Comparison of ENCODE assay signal across 23 cellular contexts in the genomic region with DNA sequence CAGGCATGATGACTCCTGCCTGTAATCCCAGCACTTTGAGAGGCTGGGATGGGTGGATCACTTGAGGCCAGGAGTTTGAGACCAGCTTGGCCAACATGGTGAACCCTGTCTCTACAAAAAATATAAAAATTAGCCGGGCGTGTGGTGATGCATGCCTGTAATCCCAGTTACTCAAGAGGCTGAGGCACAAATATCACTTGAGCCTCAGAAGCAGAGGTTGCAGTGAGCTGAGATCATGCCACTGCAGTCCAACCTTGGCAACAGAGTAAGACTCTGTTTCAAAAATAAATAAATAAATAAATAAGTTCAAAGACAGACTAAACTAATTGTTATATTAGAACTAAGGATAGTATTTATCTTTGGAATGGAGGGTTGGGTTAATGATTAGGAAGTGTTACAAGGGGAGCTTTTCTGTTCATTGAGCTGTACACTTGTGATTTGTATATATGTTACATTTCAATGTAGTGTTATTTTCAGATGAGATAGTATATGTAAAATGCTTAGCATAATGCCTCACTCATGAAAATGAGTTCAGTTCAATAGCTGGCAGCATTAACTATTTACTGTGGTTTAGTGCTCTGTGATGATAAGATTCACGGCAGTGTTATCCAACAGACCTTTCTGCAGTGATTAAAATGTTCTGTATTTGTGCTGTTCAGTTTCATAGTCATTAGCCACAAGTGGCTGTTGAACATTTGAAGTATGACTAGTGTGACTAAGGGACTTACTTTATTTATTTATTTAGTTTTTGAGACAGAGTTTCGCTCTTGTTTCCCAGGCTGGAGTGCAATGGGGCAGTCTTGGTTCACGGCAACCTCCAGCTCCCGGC. TPM values are rescaled to one million over a fixed set of nuclear protein-coding genes. Genes with fewer than 3 reads are reported as not detected.
DNase-seq lines count a peak whose midpoint lies in the region; ATAC-seq, FAIRE-seq and TF ChIP-seq lines count a peak whose summit lies in the region.
"Had no signal": no experiment of that assay in that cellular context is flagged by ENCODE, and none has a peak within 500 bp of the region (broad histone marks: within the 10 kb centered on the region; RNA-seq: fewer than 3 reads in every experiment).

No MANE protein-coding gene starts in this region.

- H2BK5ac ChIP-seq in mesendoderm (ENCODE audit: low read length): no peak overlapping the region

- no peak overlapping the region for H3K56ac ChIP-seq in mesendoderm (ENCODE audit: low read length)

- peak overlapping the region; percentile 41 for H3K18ac ChIP-seq in mesendoderm (ENCODE audit: low read length)

- no peak overlapping the region for H2AK5ac ChIP-seq in mesendoderm (ENCODE audit: low read length)

- H3K36me3 ChIP-seq in fibroblast of lung (ENCODE audit: control insufficient read depth, insufficient read depth, low read length): no peaks in the 10 kb centered on the region
- no peaks in the 10 kb centered on the region for H3K36me3 ChIP-seq in mesendoderm (ENCODE audit: control insufficient read depth, insufficient read depth, low read length)
- H3K36me3 ChIP-seq in colonic mucosa: no peaks in the 10 kb centered on the region
- H3K36me3 ChIP-seq: uterus had no signal

- H3K27me3 ChIP-seq in fibroblast of lung (ENCODE audit: control insufficient read depth, insufficient read depth, low read length): no peaks in the 10 kb centered on the region
- no peaks in the 10 kb centered on the region for H3K27me3 ChIP-seq in mesendoderm (ENCODE audit: insufficient read depth, low read length, poor library complexity)
- no peaks in the 10 kb centered on the region for H3K27me3 ChIP-seq in colonic mucosa
- H3K27me3 ChIP-seq: uterus had no signal

- H2AFZ ChIP-seq in fibroblast of lung (ENCODE audit: low read length): no peak overlapping the region

- H3K4ac ChIP-seq in mesendoderm (ENCODE audit: low read depth, low read length): no peak overlapping the region

- no peak overlapping the region for H3K23ac ChIP-seq in mesendoderm (ENCODE audit: low read length)

- H3K9me3 ChIP-seq in fibroblast of lung (ENCODE audit: control insufficient read depth, insufficient read depth, low read depth, low read length): no peaks in the 10 kb centered on the region
- H3K9me3 ChIP-seq in colonic mucosa: no peaks in the 10 kb centered on the region
- H3K9me3 ChIP-seq: Caco-2, uterus had no signal

- no peaks in the 10 kb centered on the region for H3K79me1 ChIP-seq in mesendoderm (ENCODE audit: low read length)

- H4K20me1 ChIP-seq in fibroblast of lung (ENCODE audit: control insufficient read depth, extremely low read depth, insufficient read depth, low read length): no peaks in the 10 kb centered on the region

- intact Hi-C loops in colonic mucosa (cut with DNase I): no loop called here

- TF ChIP-seq CTCF in AG10803 (conservative IDR thresholded peaks at IDR 0.05; ENCODE audit: low read length) (no peak), fibroblast of lung (conservative IDR thresholded peaks at IDR 0.05 in 1 of 2, IDR thresholded peaks at IDR 0.05 in 1 of 2; ENCODE audit: low read depth in 1 of 2, low read length in 2 of 2) (no peak), colonic mucosa (IDR thresholded peaks at IDR 0.05) (no peak)

- H3K4me1 ChIP-seq in fibroblast of lung (ENCODE audit: control insufficient read depth, extremely low read depth, insufficient read depth, low read length) (peaks cover 7% of the 10 kb centered on the region), mesendoderm (ENCODE audit: control insufficient read depth, low read depth, low read length) (peaks cover 2% of the 10 kb centered on the region), colonic mucosa (no peaks in the 10 kb centered on the region)

- H3K9ac ChIP-seq in fibroblast of lung (ENCODE audit: insufficient read depth, low read length) (no peak overlapping the region), mesendoderm (ENCODE audit: low read length) (no peak overlapping the region), colonic mucosa (ENCODE audit: low read depth in 2 of 2, low read length in 2 of 2) (no peak overlapping the region)

- no peak overlapping the region for H2BK15ac ChIP-seq in mesendoderm (replicated peaks; ENCODE audit: low read depth)

- no peak overlapping the region for H3K4me2 ChIP-seq in fibroblast of lung (ENCODE audit: extremely low read depth, insufficient read depth, low read length)
- no peak overlapping the region for H3K4me2 ChIP-seq in mesendoderm (ENCODE audit: low read length)

- H2BK120ac ChIP-seq in mesendoderm (ENCODE audit: low read depth, low read length): no peak overlapping the region

- no peak overlapping the region for H4K8ac ChIP-seq in mesendoderm (ENCODE audit: low read depth, low read length)

- H3K4me3 ChIP-seq in AG10803 (ENCODE audit: low read length): no peak overlapping the region
- no peak overlapping the region for H3K4me3 ChIP-seq in fibroblast of lung (replicated peaks in 1 of 4; ENCODE audit: control extremely low read depth in 1 of 4, insufficient read depth in 1 of 4, low read depth in 3 of 4, low read length in 4 of 4)
- no peak overlapping the region for H3K4me3 ChIP-seq in mesendoderm (ENCODE audit: low read length)
- no peak overlapping the region for H3K4me3 ChIP-seq in colonic mucosa
- H3K4me3 ChIP-seq: lung, skin epidermis, uterus had no signal

- no peak for FAIRE-seq in frontal cortex (lab: Jason Lieb, UNC)
- FAIRE-seq: endometrium had no signal

- peaks cover 2% of the 10 kb centered on the region for H3K79me2 ChIP-seq in fibroblast of lung (ENCODE audit: control insufficient read depth, insufficient read depth, low read length)
- no peaks in the 10 kb centered on the region for H3K79me2 ChIP-seq in mesendoderm (ENCODE audit: control insufficient read depth, insufficient read depth, low read length)

- H3K27ac ChIP-seq in fibroblast of lung (ENCODE audit: insufficient read depth, low read length) (no peak overlapping the region), mesendoderm (ENCODE audit: low read depth, low read length) (no peak overlapping the region), colonic mucosa (no peak overlapping the region)
- H3K27ac ChIP-seq: skin epidermis had no signal

- no CpG with 5 or more reads among the region's 6 CpGs for WGBS in mesendoderm (ENCODE audit: extremely low coverage, insufficient coverage, low lambda C conversion rate)

- DNase-seq in AG10803 (ENCODE audit: low read depth) (peak; percentile 57), M059J (ENCODE audit: low read depth) (peak; percentile 85), fibroblast of lung (ENCODE audit: low read depth in 2 of 2) (peak; percentile 51 to 93), mesendoderm (no peak), frontal cortex (ENCODE audit: low spot score in 2 of 2) (no peak), NCI-H1105 treated with DMSO at 0.1 percent for 48 hours (lab: John Stamatoyannopoulos, UW) (no peak), colonic mucosa (no peak)
- DNase-seq: activated B cell treated with CpG ODN at 0.5 μM for 24 hours; activated CD8-positive, alpha-beta memory T cell treated with anti-CD3 and anti-CD28 coated beads, Interleukin-2, amount 10 ng/mL, durations not matched to agents 7 days and 5 days; activated naive CD4-positive, alpha-beta T cell treated with anti-CD3 and anti-CD28 coated beads, Interleukin-2, amount 10 ng/mL, durations not matched to agents 7 days and 5 days; Caco-2; central memory CD4-positive, alpha-beta T cell; H9; hypothalamus; NCI-H1417 treated with DMSO at 0.1 percent for 48 hours; NCI-H446; PC-3; stimulated activated naive CD4-positive, alpha-beta T cell; uterus had no signal

- no peak overlapping the region for H4K5ac ChIP-seq in mesendoderm (ENCODE audit: low read length)

- ATAC-seq in HG02852 (IDR thresholded peaks at IDR 0.05; ENCODE audit: unreplicated experiment): no peak
- ATAC-seq: activated CD8-positive, alpha-beta memory T cell treated with anti-CD3 and anti-CD28 coated beads, Interleukin-2, amount 10 ng/mL, durations not matched to agents 7 days and 5 days; PC-3 had no signal

RNA-seq across cellular contexts. Expression of gene OSBPL9, which starts 47.7 kb away (rescaled TPM):
- total RNA-seq in M059J (2014; rRNA removed; shearing (Covaris generic)): 98.9 and 109 TPM in 2 replicates
- 72.4 and 90.7 TPM in 2 replicates for total RNA-seq in fibroblast of lung
- polyA plus RNA-seq in fibroblast of lung: 41.9 and 62.5 TPM in 2 replicates
- polyA plus RNA-seq in fibroblast of lung (2012): 26.0 and 34.7 TPM in 2 replicates
- polyA minus RNA-seq in fibroblast of lung (ENCODE audit: low replicate concordance): 74.0 and 97.1 TPM in 2 replicates
- 45.4 TPM for polyA plus RNA-seq in mesendoderm (2013, experiment 1 of 2)
- polyA plus RNA-seq in mesendoderm (2013, experiment 2 of 2): 46.3 TPM
- 78.7 TPM for total RNA-seq in frontal cortex
- total RNA-seq in colonic mucosa: 10 to 100 TPM; 37.3 to 59.6 TPM

Comparison
In these comparisons a context has a peak if more than half of its experiments do, and no peak if none do; other contexts are left out.
1. DNase-seq: peak in AG10803 (single experiment), M059J (single experiment) and fibroblast of lung (2 of 2); none in mesendoderm (single experiment), frontal cortex (0 of 2), NCI-H1105 treated with DMSO at 0.1 percent for 48 hours (single experiment) and colonic mucosa (single experiment).